19 cellular contexts compared by ENCODE assay signal in genomic region chr12:79423560-79423959, GRCh38.
DNase-seq lines count a peak whose midpoint lies in the region; ATAC-seq and TF ChIP-seq lines count a peak whose summit lies in the region.
"Had no signal": no experiment of that assay in that cellular context is flagged by ENCODE, and none has a peak within 500 bp of the region (broad histone marks: within the 10 kb centered on the region; RNA-seq: fewer than 3 reads in every experiment).

No MANE protein-coding gene starts in this region.

- peak overlapping the region; percentile 24 for H3K27ac Mint-ChIP-seq in MCF 10A (ENCODE audit: low read depth, unreplicated experiment)
- peak overlapping the region; percentile 76 for H3K27ac Mint-ChIP-seq in nephron progenitor cell
- H3K27ac Mint-ChIP-seq: activated CD4-positive, alpha-beta memory T cell treated with anti-CD3 and anti-CD28 coated beads for 36 hours; activated naive CD4-positive, alpha-beta T cell treated with anti-CD3 and anti-CD28 coated beads, Interleukin-2, amount 50 U/mL, for 72 hours had no signal

- H3K4me3 Mint-ChIP-seq in MCF 10A (ENCODE audit: unreplicated experiment) (no peak overlapping the region), nephron progenitor cell (no peak overlapping the region)
- H3K4me3 Mint-ChIP-seq: activated CD4-positive, alpha-beta memory T cell treated with anti-CD3 and anti-CD28 coated beads for 36 hours; activated T-cell treated with anti-CD3 and anti-CD28 coated beads, Interleukin-2, amount 50 U/mL, for 4 hours had no signal

- TF ChIP-seq CTCF in PC-9 (conservative IDR thresholded peaks at IDR 0.05) (no peak), MCF 10A (IDR thresholded peaks at IDR 0.05; ENCODE audit: unreplicated experiment) (no peak), nephron progenitor cell (IDR thresholded peaks at IDR 0.05) (no peak), upper lobe of right lung (IDR thresholded peaks at IDR 0.05) (no peak)

- CTCF ChIA-PET in PC-9 (lab: Charles Lee): no interaction called here
- CTCF ChIA-PET in MCF 10A (lab: Yijun Ruan, JAX): interaction anchor here (0.6 to 5.2 kb wide), 7 partner anchors 10 to 763 kb away, joined by 3 to 32 read pairs (median 3); no protein-coding TSS in a partner anchor

- H3K4me1 ChIP-seq in PC-9 (replicated peaks; ENCODE audit: insufficient read depth) (peaks cover 52% of the 10 kb centered on the region), upper lobe of right lung (peaks cover 3% of the 10 kb centered on the region)
- H3K4me1 ChIP-seq: BLaER1 had no signal

- H3K27ac ChIP-seq in PC-9 (peak overlapping the region; percentile 66; the same call in 1 of the 2 replicates), upper lobe of right lung (peak overlapping the region; percentile 34)
- H3K27ac ChIP-seq: BLaER1, sigmoid colon had no signal

- H3K4me3 ChIP-seq in PC-9 (no peak overlapping the region), upper lobe of right lung (no peak overlapping the region)
- H3K4me3 ChIP-seq: BLaER1, Peyer's patch, sigmoid colon had no signal

- H3K9me3 Mint-ChIP-seq in MCF 10A (ENCODE audit: unreplicated experiment) (no peaks in the 10 kb centered on the region), nephron progenitor cell (no peaks in the 10 kb centered on the region)
- H3K9me3 Mint-ChIP-seq: activated CD4-positive, alpha-beta memory T cell treated with anti-CD3 and anti-CD28 coated beads for 36 hours; activated naive CD4-positive, alpha-beta T cell treated with anti-CD3 and anti-CD28 coated beads, Interleukin-2, amount 50 U/mL, for 72 hours; activated T-cell treated with anti-CD3 and anti-CD28 coated beads, Interleukin-2, amount 50 U/mL, for 4 hours had no signal

- peaks cover 39% of the 10 kb centered on the region for H3K4me1 Mint-ChIP-seq in MCF 10A (ENCODE audit: insufficient read depth, unreplicated experiment)
- H3K4me1 Mint-ChIP-seq in nephron progenitor cell: peaks cover 50% of the 10 kb centered on the region

- BruUV-seq in PC-9 (replicated peaks; lab: Mats Ljungman, UMichigan): TSS peak; percentile 90
- BruUV-seq in MCF 10A (replicated peaks; lab: Mats Ljungman, UMichigan): no TSS peak

- no peak for ATAC-seq in upper lobe of right lung
- no peak for ATAC-seq in GM19455 (IDR thresholded peaks at IDR 0.05; ENCODE audit: unreplicated experiment)
- no peak for ATAC-seq in HG03432 (IDR thresholded peaks at IDR 0.05; ENCODE audit: unreplicated experiment)
- ATAC-seq: activated naive CD4-positive, alpha-beta T cell treated with anti-CD3 and anti-CD28 coated beads, Interleukin-2, amount 50 U/mL, for 72 hours; activated T-cell treated with anti-CD3 and anti-CD28 coated beads, Interleukin-2, amount 50 U/mL, for 4 hours had no signal

- POLR2A ChIA-PET in PC-9 (lab: Charles Lee; ENCODE audit: unreplicated experiment) (interaction anchor here (0.5 to 1.4 kb wide), 4 partner anchors 9 to 267 kb away, joined by 3 to 10 read pairs (median 4); partner anchors contain the start of gene PAWR), MCF 10A (lab: Yijun Ruan, JAX) (interaction anchor here (1.5 kb wide), 1 partner anchor 124 kb away, joined by 9 read pairs; no protein-coding TSS in a partner anchor)

- H3K9me3 ChIP-seq in PC-9 (ENCODE audit: insufficient read depth, low read depth) (no peaks in the 10 kb centered on the region; the same call in 1 of the 2 replicates), upper lobe of right lung (no peaks in the 10 kb centered on the region)
- H3K9me3 ChIP-seq: BLaER1, Peyer's patch, sigmoid colon had no signal

- H3K36me3 Mint-ChIP-seq in MCF 10A (ENCODE audit: insufficient read depth, unreplicated experiment): no peaks in the 10 kb centered on the region
- H3K36me3 Mint-ChIP-seq in nephron progenitor cell (ENCODE audit: low read depth): no peaks in the 10 kb centered on the region
- H3K36me3 Mint-ChIP-seq: activated CD4-positive, alpha-beta memory T cell treated with anti-CD3 and anti-CD28 coated beads for 36 hours; activated naive CD4-positive, alpha-beta T cell treated with anti-CD3 and anti-CD28 coated beads, Interleukin-2, amount 50 U/mL, for 72 hours had no signal

- peaks cover 35% of the 10 kb centered on the region for H3F3A ChIP-seq in PC-9 (ENCODE audit: insufficient read depth, low read depth)

- H4K20me1 ChIP-seq in PC-9 (ENCODE audit: insufficient read depth): no peaks in the 10 kb centered on the region
- H4K20me1 ChIP-seq: BLaER1 had no signal

- intact Hi-C loops in PC-9 (cut with micrococcal nuclease; ENCODE audit: unreplicated experiment): loop anchor here (5.0 kb wide), 1 partner anchor 764 kb away; no protein-coding TSS in a partner anchor
- intact Hi-C loops in MCF 10A (cut with micrococcal nuclease): loop anchor here (5.0 kb wide), 1 partner anchor 764 kb away; no protein-coding TSS in a partner anchor
- intact Hi-C loops in upper lobe of right lung (cut with DNase I): no loop called here

- no peaks in the 10 kb centered on the region for H3K9me2 ChIP-seq in PC-9 (ENCODE audit: insufficient read depth)

- H3K27me3 ChIP-seq in PC-9 (ENCODE audit: insufficient read depth, low read depth) (no peaks in the 10 kb centered on the region), upper lobe of right lung (no peaks in the 10 kb centered on the region)
- H3K27me3 ChIP-seq: BLaER1, Peyer's patch, sigmoid colon had no signal

- H3K79me2 ChIP-seq in PC-9 (ENCODE audit: low read depth): no peaks in the 10 kb centered on the region

- H3K4me2 ChIP-seq in PC-9: peak overlapping the region; percentile 32
- H3K4me2 ChIP-seq: BLaER1 had no signal

- no peaks in the 10 kb centered on the region for H3K27me3 Mint-ChIP-seq in MCF 10A (ENCODE audit: insufficient read depth, unreplicated experiment)
- peaks cover 4% of the 10 kb centered on the region for H3K27me3 Mint-ChIP-seq in nephron progenitor cell (ENCODE audit: low read depth, poor library complexity)
- H3K27me3 Mint-ChIP-seq: activated CD4-positive, alpha-beta memory T cell treated with anti-CD3 and anti-CD28 coated beads for 36 hours had no signal

- H3K36me3 ChIP-seq in PC-9 (ENCODE audit: low read depth): no peaks in the 10 kb centered on the region
- no peaks in the 10 kb centered on the region for H3K36me3 ChIP-seq in upper lobe of right lung
- H3K36me3 ChIP-seq: Peyer's patch, sigmoid colon had no signal

- DNase-seq in PC-9 (no peak), MCF 10A (ENCODE audit: unreplicated experiment) (no peak), nephron progenitor cell (no peak), upper lobe of right lung (no peak), CD1c-positive myeloid dendritic cell (ENCODE audit: extremely low spot score) (no peak)
- no peak for DNase-seq in stimulated activated CD4-positive, alpha-beta T cell treated with anti-CD3 and anti-CD28 coated beads, Interleukin-4, amount 100 ng/mL, for 24 hours
- DNase-seq: activated CD4-positive, alpha-beta memory T cell treated with anti-CD3 and anti-CD28 coated beads for 36 hours; activated T-cell treated with anti-CD3 and anti-CD28 coated beads, Interleukin-2, amount 50 U/mL, for 4 hours; Kasumi-1; NCI-H2171; occipital lobe; Peyer's patch; sigmoid colon; stimulated activated CD4-positive, alpha-beta T cell treated with anti-CD3 and anti-CD28 coated beads, Interleukin-4, amount 100 ng/mL, for 1 hour; stimulated activated CD8-positive, alpha-beta memory T cell treated with anti-CD3 and anti-CD28 coated beads, Interleukin-4, amount 100 ng/mL, for 48 hours had no signal

- H2AFZ ChIP-seq in PC-9: no peak overlapping the region
